In genomic region chr5:173581408-173582197, GRCh38 we compare ENCODE assay signal across 7 cellular contexts. TPM values are rescaled to one million over a fixed set of nuclear protein-coding genes. Genes with fewer than 3 reads are reported as not detected.
A peak's percentile ranks its signal among the peaks of the same experiment; 100 is the strongest.
DNase-seq lines count a peak whose midpoint lies in the region; ATAC-seq, FAIRE-seq and TF ChIP-seq lines count a peak whose summit lies in the region.

No MANE protein-coding gene starts in this region.

- H3F3A ChIP-seq in MM.1S (ENCODE audit: insufficient read depth, low read length) = no peaks in the 10 kb centered on the region

- no peak for TF ChIP-seq POLR2A in GM12892 (IDR thresholded peaks at IDR 0.05; ENCODE audit: low read depth, low read length)

- H3K79me2 ChIP-seq in MM.1S (ENCODE audit: low read length) = no peaks in the 10 kb centered on the region

- H2AFZ ChIP-seq in MM.1S (ENCODE audit: low read length) = no peak overlapping the region

- no peaks in the 10 kb centered on the region for H4K20me1 ChIP-seq in MM.1S (ENCODE audit: insufficient read depth, low read length)

- no peaks in the 10 kb centered on the region for H3K4me1 ChIP-seq in MM.1S (ENCODE audit: low read length)

- TF ChIP-seq CTCF in MM.1S (IDR thresholded peaks at IDR 0.05; ENCODE audit: low read length) = peak; percentile 60

- no peaks in the 10 kb centered on the region for H3K9me3 ChIP-seq in MM.1S (replicated peaks; ENCODE audit: insufficient read depth, low read length)

- H3K4me2 ChIP-seq in MM.1S (ENCODE audit: low read depth, low read length) = no peak overlapping the region

- H3K9ac ChIP-seq in MM.1S (ENCODE audit: low read length) = no peak overlapping the region

- no peaks in the 10 kb centered on the region for H3K27me3 ChIP-seq in MM.1S (replicated peaks; ENCODE audit: insufficient read depth, low read length)

- no peak for ATAC-seq in GM19467 (IDR thresholded peaks at IDR 0.05; ENCODE audit: unreplicated experiment)

- FAIRE-seq in GM12892 (lab: Jason Lieb, UNC) = peak; percentile 36

- no peak overlapping the region for H3K4me3 ChIP-seq in MM.1S (ENCODE audit: low read length)

- no peaks in the 10 kb centered on the region for H3K36me3 ChIP-seq in MM.1S (replicated peaks; ENCODE audit: insufficient read depth, low read length)

- DNase-seq in GM12892 (ENCODE audit: insufficient read length) (peak; percentile 37), MM.1S (peak; percentile 14), activated T-cell treated with anti-CD3 and anti-CD28 coated beads for 4 hours (peak; percentile 8), glomerular visceral epithelial cell (ENCODE audit: extremely low spot score) (peak; percentile 42), NCI-H1092 (lab: John Stamatoyannopoulos, UW) (no peak)
- DNase-seq in stimulated activated CD4-positive, alpha-beta T cell treated with anti-CD3 and anti-CD28 coated beads, Interleukin-15, amount 100 ng/mL, for 48 hours (ENCODE audit: low read depth in 2 of 2) = peak; percentile 7 to 20

- H3K9me2 ChIP-seq in MM.1S (replicated peaks; ENCODE audit: insufficient read depth, low read length) = no peaks in the 10 kb centered on the region

- no peak overlapping the region for H3K27ac ChIP-seq in MM.1S (ENCODE audit: low read length)

RNA-seq across cellular contexts. Expression of gene BOD1, which starts 34.8 kb away (rescaled TPM):
- polyA plus RNA-seq in GM12892 (2012; ENCODE audit: missing spikeins) = 29.5 TPM
